ENCODE assay signal across 1 cellular context in the genomic region with DNA sequence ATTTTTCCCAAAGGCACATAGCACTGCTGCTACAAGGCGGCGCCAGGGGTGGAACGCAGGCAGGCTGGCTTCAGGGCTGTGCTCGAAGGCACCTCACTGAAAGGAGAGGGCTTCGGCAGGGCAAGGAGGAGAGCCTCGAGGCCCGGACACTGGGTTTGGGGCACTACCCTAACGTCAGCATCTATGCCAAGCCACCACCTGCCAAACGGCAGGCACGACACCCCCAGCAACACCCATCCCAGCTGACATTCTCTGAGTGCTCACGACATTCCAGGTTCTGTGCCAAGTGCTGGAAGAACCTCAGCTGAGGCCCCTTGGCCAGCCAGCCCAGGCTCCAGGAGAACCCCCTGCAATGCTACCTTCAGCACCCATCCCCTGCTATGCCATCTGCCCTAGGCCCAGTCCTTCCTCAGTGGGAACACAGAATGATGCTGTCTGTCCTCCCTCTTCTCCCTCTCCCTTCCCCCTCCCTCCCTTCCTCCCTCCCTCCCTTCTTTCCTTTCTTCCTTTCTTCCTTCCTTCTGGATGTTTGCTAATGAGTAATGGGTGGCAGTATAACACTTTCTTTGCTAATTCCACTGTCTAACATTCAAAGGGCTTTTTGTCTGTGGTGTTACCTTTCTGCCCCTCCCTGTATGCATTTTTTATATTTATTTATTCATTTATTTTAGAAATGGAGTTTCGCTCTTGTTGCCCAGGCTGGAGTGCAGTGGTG.
TF ChIP-seq lines count a peak whose summit lies in the region.

No MANE protein-coding gene starts in this region.

TF ChIP-seq in H1, 55 proteins besides CTCF, POLR2A, EP300 and RAD21:
- no peak for TF ChIP-seq GABPA (IDR thresholded peaks at IDR 0.05; ENCODE audit: borderline replicate concordance, insufficient read depth, low read length)
- no peak for TF ChIP-seq CTBP2 (IDR thresholded peaks at IDR 0.05; ENCODE audit: borderline replicate concordance, insufficient read depth, insufficient read length, low read length)
- TF ChIP-seq YY1 (IDR thresholded peaks at IDR 0.05; ENCODE audit: low read depth, low read length): no peak
- TF ChIP-seq TAF1 (IDR thresholded peaks at IDR 0.05; ENCODE audit: low read depth, low read length): no peak
- TF ChIP-seq TBP (IDR thresholded peaks at IDR 0.05; ENCODE audit: low read depth, low read length): no peak
- TF ChIP-seq SIX5 (IDR thresholded peaks at IDR 0.05; ENCODE audit: low read depth, low read length): no peak
- no peak for TF ChIP-seq RFX5 (IDR thresholded peaks at IDR 0.05; ENCODE audit: borderline replicate concordance, low read depth, low read length)
- TF ChIP-seq BACH1 (IDR thresholded peaks at IDR 0.05; ENCODE audit: low read length): no peak
- no peak for TF ChIP-seq GTF2F1 (IDR thresholded peaks at IDR 0.05; ENCODE audit: borderline replicate concordance, low read depth, low read length)
- TF ChIP-seq SIN3A (conservative IDR thresholded peaks at IDR 0.05 in 1 of 2, IDR thresholded peaks at IDR 0.05 in 1 of 2; ENCODE audit: low read depth in 1 of 2, low read length in 2 of 2): no peak
- TF ChIP-seq, protein P1, sequence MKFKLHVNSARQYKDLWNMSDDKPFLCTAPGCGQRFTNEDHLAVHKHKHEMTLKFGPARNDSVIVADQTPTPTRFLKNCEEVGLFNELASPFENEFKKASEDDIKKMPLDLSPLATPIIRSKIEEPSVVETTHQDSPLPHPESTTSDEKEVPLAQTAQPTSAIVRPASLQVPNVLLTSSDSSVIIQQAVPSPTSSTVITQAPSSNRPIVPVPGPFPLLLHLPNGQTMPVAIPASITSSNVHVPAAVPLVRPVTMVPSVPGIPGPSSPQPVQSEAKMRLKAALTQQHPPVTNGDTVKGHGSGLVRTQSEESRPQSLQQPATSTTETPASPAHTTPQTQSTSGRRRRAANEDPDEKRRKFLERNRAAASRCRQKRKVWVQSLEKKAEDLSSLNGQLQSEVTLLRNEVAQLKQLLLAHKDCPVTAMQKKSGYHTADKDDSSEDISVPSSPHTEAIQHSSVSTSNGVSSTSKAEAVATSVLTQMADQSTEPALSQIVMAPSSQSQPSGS (IDR thresholded peaks at IDR 0.05; ENCODE audit: low read length): no peak
- no peak for TF ChIP-seq SAP30 (IDR thresholded peaks at IDR 0.05; ENCODE audit: insufficient read depth, insufficient replicate concordance, low read length)
- TF ChIP-seq KDM4A (IDR thresholded peaks at IDR 0.05; ENCODE audit: low read depth, low read length, severe bottlenecking): no peak
- TF ChIP-seq RXRA (IDR thresholded peaks at IDR 0.05; ENCODE audit: insufficient read depth, low read depth, low read length): no peak
- TF ChIP-seq CHD1 (IDR thresholded peaks at IDR 0.05; ENCODE audit: low read depth, low read length): no peak
- no peak for TF ChIP-seq SP4 (IDR thresholded peaks at IDR 0.05; ENCODE audit: low read length)
- TF ChIP-seq JUND (IDR thresholded peaks at IDR 0.05; ENCODE audit: low read length): no peak
- no peak for TF ChIP-seq ASH2L (IDR thresholded peaks at IDR 0.05; ENCODE audit: low read length)
- TF ChIP-seq HDAC2 (IDR thresholded peaks at IDR 0.05; ENCODE audit: borderline replicate concordance in 1 of 2, low read depth in 2 of 2, low read length in 2 of 2): no peak
